15 cellular contexts compared by ENCODE assay signal in the genomic region with DNA sequence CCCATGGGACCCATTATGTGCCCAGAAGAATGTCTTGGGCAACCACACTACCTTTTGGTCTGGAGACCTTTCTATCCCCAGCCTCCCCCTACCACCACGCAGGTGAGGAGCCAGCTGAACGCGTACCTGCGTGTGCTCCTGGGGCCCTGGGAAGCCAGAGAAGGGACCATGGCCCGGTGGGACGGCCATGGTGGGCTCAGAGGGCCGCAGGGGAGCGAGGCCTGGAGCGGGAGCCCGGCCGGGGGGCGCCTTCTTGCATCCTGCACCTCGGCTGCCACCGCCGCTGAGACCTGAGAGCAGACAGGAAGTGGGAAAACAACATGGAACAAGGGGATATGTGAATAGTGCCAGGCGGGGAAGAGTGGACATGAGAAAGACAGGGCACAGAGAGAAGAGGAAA. TPM values are rescaled to one million over a fixed set of nuclear protein-coding genes. Genes with fewer than 3 reads are reported as not detected.
DNase-seq lines count a peak whose midpoint lies in the region; ATAC-seq and TF ChIP-seq lines count a peak whose summit lies in the region.
"Had no signal": no experiment of that assay in that cellular context is flagged by ENCODE, and none has a peak within 500 bp of the region (broad histone marks: within the 10 kb centered on the region; RNA-seq: fewer than 3 reads in every experiment).

No MANE protein-coding gene starts in this region.

- TF ChIP-seq RAD21 in SK-N-SH (IDR thresholded peaks at IDR 0.05; ENCODE audit: low read length), result no peak

- H3K27ac Mint-ChIP-seq in endodermal cell, result peak overlapping the region; percentile 13

- H3K27me3 ChIP-seq in SK-N-SH (ENCODE audit: insufficient read depth), result no peaks in the 10 kb centered on the region
- H3K27me3 ChIP-seq in endodermal cell (ENCODE audit: control insufficient read depth, insufficient read depth, low read length, poor library complexity, severe bottlenecking), result no peaks in the 10 kb centered on the region
- H3K27me3 ChIP-seq in osteoblast (ENCODE audit: insufficient read depth, low read length), result no peaks in the 10 kb centered on the region
- H3K27me3 ChIP-seq: gastroesophageal sphincter, suprapubic skin had no signal

- WGBS in SK-N-SH (ENCODE audit: low lambda C conversion rate), result 98% methylated on average over 13 of the region's 16 CpGs
- 94% methylated on average over 12 to 16 of the region's 16 CpGs for WGBS in endodermal cell (ENCODE audit: insufficient coverage in 1 of 2, insufficient read length in 1 of 2), 2 experiments

- H3K4me1 ChIP-seq in SK-N-SH (ENCODE audit: control insufficient read depth in 1 of 2, insufficient read depth in 2 of 2, low read depth in 1 of 2, low read length in 1 of 2), result peaks cover 0 to 16% of the 10 kb centered on the region in 2 experiments; a peak in 2 of 4 replicates
- no peaks in the 10 kb centered on the region for H3K4me1 ChIP-seq in endodermal cell (ENCODE audit: control insufficient read depth, insufficient read depth, low read length)
- peaks cover 16% of the 10 kb centered on the region for H3K4me1 ChIP-seq in osteoblast (ENCODE audit: insufficient read depth, low read length)

- H3K4me3 Mint-ChIP-seq in endodermal cell, result peak overlapping the region; percentile 79

- H3K27me3 Mint-ChIP-seq in endodermal cell (ENCODE audit: insufficient read depth), result no peaks in the 10 kb centered on the region

- ATAC-seq in SK-N-SH treated with all-trans-retinoic acid at 6 μM for 48 hours, result no peak
- ATAC-seq: gastroesophageal sphincter, HCT116 had no signal

- H3K9ac ChIP-seq in SK-N-SH, result no peak overlapping the region
- no peak overlapping the region for H3K9ac ChIP-seq in endodermal cell (ENCODE audit: extremely low read depth, low read length, poor library complexity, severe bottlenecking)

- CTCF ChIA-PET in SK-N-SH (lab: Yijun Ruan, JAX), result no interaction called here
- CTCF ChIA-PET in RWPE1 (lab: Yijun Ruan, JAX), result no interaction called here
- CTCF ChIA-PET in GM10248 (lab: Yijun Ruan, JAX), result no interaction called here

- no peak for TF ChIP-seq EP300 in SK-N-SH (IDR thresholded peaks at IDR 0.05; ENCODE audit: borderline replicate concordance in 1 of 2, low read depth in 1 of 2, low read length in 1 of 2)

- H3K36me3 Mint-ChIP-seq in endodermal cell (ENCODE audit: low read depth), result peaks cover 63% of the 10 kb centered on the region

- no peak overlapping the region for H3K4me3 ChIP-seq in SK-N-SH (ENCODE audit: low read depth in 2 of 2, low read length in 1 of 2)
- no peak overlapping the region for H3K4me3 ChIP-seq in endodermal cell (ENCODE audit: low read length)
- H3K4me3 ChIP-seq in osteoblast (ENCODE audit: insufficient read depth, low read length), result no peak overlapping the region
- H3K4me3 ChIP-seq: suprapubic skin had no signal

- POLR2A ChIA-PET in SK-N-SH (lab: Yijun Ruan, JAX) (no interaction called here), RWPE1 (lab: Yijun Ruan, JAX; ENCODE audit: low non-redundant PET) (no interaction called here), GM10248 (lab: Yijun Ruan, JAX) (no interaction called here)

- H3K4me2 ChIP-seq in SK-N-SH (peak overlapping the region; percentile 92), osteoblast (ENCODE audit: insufficient read depth, low read length) (peak overlapping the region; percentile 82)

- DNase-seq in SK-N-SH, result no peak
- no peak for DNase-seq in RWPE1 (ENCODE audit: low spot score)
- DNase-seq in endodermal cell, result no peak
- DNase-seq in osteoblast (ENCODE audit: insufficient read length, low spot score, missing footprints), result no peak
- no peak for DNase-seq in activated CD8-positive, alpha-beta memory T cell treated with anti-CD3 and anti-CD28 coated beads, Interleukin-2, amount 50 U/mL, for 48 hours
- no peak for DNase-seq in COR-L47 (lab: John Stamatoyannopoulos, UW)
- no peak for DNase-seq in GM10248 (ENCODE audit: extremely low spot score)
- DNase-seq: NCI-H2081, RPMI8226 had no signal

- no peaks in the 10 kb centered on the region for H3K9me3 Mint-ChIP-seq in endodermal cell

- H3K36me3 ChIP-seq in SK-N-SH (replicated peaks in 1 of 2; ENCODE audit: control insufficient read depth in 1 of 2, insufficient read depth in 2 of 2, low read length in 1 of 2) (peaks cover 42 to 54% of the 10 kb centered on the region in 2 experiments), endodermal cell (ENCODE audit: control insufficient read depth, insufficient read depth, low read length) (peaks cover 71% of the 10 kb centered on the region), osteoblast (ENCODE audit: insufficient read depth, low read length) (peaks cover 58% of the 10 kb centered on the region)

- H3K9me3 ChIP-seq in SK-N-SH (no peaks in the 10 kb centered on the region), endodermal cell (ENCODE audit: control insufficient read depth, low read length) (no peaks in the 10 kb centered on the region), osteoblast (ENCODE audit: low read depth, low read length) (no peaks in the 10 kb centered on the region)
- H3K9me3 ChIP-seq: gastroesophageal sphincter, suprapubic skin had no signal

- peaks cover 17% of the 10 kb centered on the region for H3K4me1 Mint-ChIP-seq in endodermal cell

- H2AFZ ChIP-seq in SK-N-SH (ENCODE audit: low read depth), result no peak overlapping the region
- H2AFZ ChIP-seq in osteoblast (ENCODE audit: low read length), result no peak overlapping the region

- peaks cover 20% of the 10 kb centered on the region for H3K79me2 ChIP-seq in SK-N-SH (ENCODE audit: insufficient read depth)
- peaks cover 22% of the 10 kb centered on the region for H3K79me2 ChIP-seq in osteoblast (ENCODE audit: insufficient read depth, low read length)

- H3K27ac ChIP-seq in SK-N-SH (ENCODE audit: low read depth in 2 of 2, low read length in 1 of 2) (no peak overlapping the region; a peak in 1 of 4 replicates), RWPE1 (peak overlapping the region; percentile 92), endodermal cell (ENCODE audit: low read depth, low read length) (no peak overlapping the region), osteoblast (ENCODE audit: low read depth, low read length) (peak overlapping the region; percentile 20)
- H3K27ac ChIP-seq: suprapubic skin had no signal

- no peak for TF ChIP-seq CTCF in SK-N-SH (IDR thresholded peaks at IDR 0.05)
- TF ChIP-seq CTCF in RWPE1 (conservative IDR thresholded peaks at IDR 0.05; ENCODE audit: low read depth), result no peak
- no peak for TF ChIP-seq CTCF in endodermal cell (conservative IDR thresholded peaks at IDR 0.05)
- no peak for TF ChIP-seq CTCF in osteoblast (IDR thresholded peaks at IDR 0.05; ENCODE audit: extremely low read depth, low read depth, low read length)
- TF ChIP-seq CTCF in GM10248 (IDR thresholded peaks at IDR 0.05; ENCODE audit: control extremely low read depth, extremely low read depth, low read depth, missing control alignments), result no peak

- H4K20me1 ChIP-seq in SK-N-SH (ENCODE audit: insufficient read depth) (no peaks in the 10 kb centered on the region), osteoblast (ENCODE audit: insufficient read depth, low read length) (peaks cover 22% of the 10 kb centered on the region)

- peaks cover 5% of the 10 kb centered on the region for H3F3A ChIP-seq in SK-N-SH (replicated peaks; ENCODE audit: insufficient read depth)

- no peaks in the 10 kb centered on the region for H3K9me2 ChIP-seq in SK-N-SH

TF ChIP-seq in SK-N-SH, 30 proteins besides CTCF, POLR2A, EP300 and RAD21:
- TF ChIP-seq TAF1 (IDR thresholded peaks at IDR 0.05; ENCODE audit: borderline replicate concordance, low read depth, low read length), result no peak
- 0 out of 2 replicates have a peak, but pooled peaks have one; percentile 24 for TF ChIP-seq FOXM1 (IDR thresholded peaks at IDR 0.05; ENCODE audit: low read depth)

TF ChIP-seq in SK-N-SH treated with all-trans-retinoic acid at 6 μM for 48 hours, 23 proteins besides CTCF, POLR2A, EP300 and RAD21 (continues in another document):
- TF ChIP-seq ZC3H10 (CRISPR knock-in tag; IDR thresholded peaks at IDR 0.05) (no peak), TCF4 (CRISPR knock-in tag; IDR thresholded peaks at IDR 0.05; ENCODE audit: borderline replicate concordance) (no peak), PPARA (CRISPR knock-in tag; IDR thresholded peaks at IDR 0.05; ENCODE audit: borderline replicate concordance) (no peak), RARB (CRISPR knock-in tag; IDR thresholded peaks at IDR 0.05) (no peak), ISL1 (CRISPR knock-in tag; IDR thresholded peaks at IDR 0.05) (no peak), ZNF70 (CRISPR knock-in tag; IDR thresholded peaks at IDR 0.05) (no peak), CSDC2 (CRISPR knock-in tag; IDR thresholded peaks at IDR 0.05) (no peak), ZFP30 (CRISPR knock-in tag; IDR thresholded peaks at IDR 0.05) (no peak), SNAI2 (CRISPR knock-in tag; IDR thresholded peaks at IDR 0.05) (no peak), ZNF8 (CRISPR knock-in tag; IDR thresholded peaks at IDR 0.05) (no peak)
- TF ChIP-seq, protein P1, sequence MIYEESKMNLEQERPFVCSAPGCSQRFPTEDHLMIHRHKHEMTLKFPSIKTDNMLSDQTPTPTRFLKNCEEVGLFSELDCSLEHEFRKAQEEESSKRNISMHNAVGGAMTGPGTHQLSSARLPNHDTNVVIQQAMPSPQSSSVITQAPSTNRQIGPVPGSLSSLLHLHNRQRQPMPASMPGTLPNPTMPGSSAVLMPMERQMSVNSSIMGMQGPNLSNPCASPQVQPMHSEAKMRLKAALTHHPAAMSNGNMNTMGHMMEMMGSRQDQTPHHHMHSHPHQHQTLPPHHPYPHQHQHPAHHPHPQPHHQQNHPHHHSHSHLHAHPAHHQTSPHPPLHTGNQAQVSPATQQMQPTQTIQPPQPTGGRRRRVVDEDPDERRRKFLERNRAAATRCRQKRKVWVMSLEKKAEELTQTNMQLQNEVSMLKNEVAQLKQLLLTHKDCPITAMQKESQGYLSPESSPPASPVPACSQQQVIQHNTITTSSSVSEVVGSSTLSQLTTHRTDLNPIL (CRISPR knock-in tag; IDR thresholded peaks at IDR 0.05; ENCODE audit: low read depth), result no peak

RNA-seq across cellular contexts. Expression of a gene that starts 2.3 kb away (rescaled TPM):
- polyA plus RNA-seq in SK-N-SH (2012; rRNA removed), result 10.2 and 17.2 TPM in 2 replicates
- polyA plus RNA-seq in SK-N-SH (2012; cell fraction: cytosol; rRNA removed), result 11.4 and 17.5 TPM in 2 replicates
- polyA plus RNA-seq in SK-N-SH (2012; cell fraction: nucleus; rRNA removed), result 44.6 and 45.8 TPM in 2 replicates
- 10 to 100 TPM; 21.8 to 37.7 TPM for total RNA-seq in endodermal cell
- polyA plus RNA-seq in endodermal cell (2013, experiment 1 of 2), result 32.8 TPM
- polyA plus RNA-seq in endodermal cell (2013, experiment 2 of 2), result 27.3 TPM
- 17.1 and 19.5 TPM in 2 replicates for total RNA-seq in osteoblast

RNA-seq across cellular contexts. Expression of a gene that starts 14.5 kb away (rescaled TPM):
- 340 and 371 TPM in 2 replicates for polyA plus RNA-seq in SK-N-SH (2012; rRNA removed)
- polyA plus RNA-seq in SK-N-SH (2012; cell fraction: cytosol; rRNA removed), result 248 and 314 TPM in 2 replicates
- 135 and 169 TPM in 2 replicates for polyA plus RNA-seq in SK-N-SH (2012; cell fraction: nucleus; rRNA removed)
- total RNA-seq in endodermal cell (100 to 1,000 TPM; 356 to 387 TPM), osteoblast (69.0 and 87.2 TPM in 2 replicates)
- polyA plus RNA-seq in endodermal cell (2013, experiment 1 of 2), result 327 TPM
- polyA plus RNA-seq in endodermal cell (2013, experiment 2 of 2), result 284 TPM

RNA-seq across cellular contexts. Expression of a gene that starts 53.0 kb away (rescaled TPM):
- polyA plus RNA-seq in SK-N-SH (2012; rRNA removed), result not detected in 2 replicates
- not detected in 2 replicates for polyA plus RNA-seq in SK-N-SH (2012; cell fraction: cytosol; rRNA removed)
- polyA plus RNA-seq in SK-N-SH (2012; cell fraction: nucleus; rRNA removed), result not detected in 2 replicates
- total RNA-seq in endodermal cell (not detected), osteoblast (not detected in 2 replicates)
- not detected for polyA plus RNA-seq in endodermal cell (2013, experiment 1 of 2)
- not detected for polyA plus RNA-seq in endodermal cell (2013, experiment 2 of 2)
- total RNA-seq: gastroesophageal sphincter, LHCN-M2, smooth muscle cell, suprapubic skin had no signal
- polyA plus RNA-seq: smooth muscle cell had no signal

Comparison
In these comparisons a context has a peak if more than half of its experiments do, and no peak if none do; other contexts are left out.
1. H3K27ac ChIP-seq: peak in RWPE1 (single experiment) and osteoblast (single experiment); none in SK-N-SH (0 of 2) and endodermal cell (single experiment).